In genomic region chr1:75673399-75673798, GRCh38 we compare ENCODE assay signal across 2 cellular contexts.
TF ChIP-seq lines count a peak whose summit lies in the region.

No MANE protein-coding gene starts in this region.

TF ChIP-seq in A549, 52 proteins besides CTCF, POLR2A, EP300 and RAD21:
- TF ChIP-seq PBX3 (IDR thresholded peaks at IDR 0.05) = no peak
- no peak for TF ChIP-seq CEBPB (IDR thresholded peaks at IDR 0.05)
- TF ChIP-seq PHF8 (IDR thresholded peaks at IDR 0.05; ENCODE audit: borderline replicate concordance, low read depth) = no peak
- TF ChIP-seq GATA3 (IDR thresholded peaks at IDR 0.05; ENCODE audit: borderline replicate concordance) = no peak
- TF ChIP-seq BCL3 (IDR thresholded peaks at IDR 0.05) = no peak
- TF ChIP-seq MAX (IDR thresholded peaks at IDR 0.05) = no peak
- TF ChIP-seq RCOR1 (IDR thresholded peaks at IDR 0.05; ENCODE audit: low read depth, low read length) = no peak

TF ChIP-seq in HCT116, 20 proteins besides CTCF, POLR2A, EP300 and RAD21:
- no peak for TF ChIP-seq SP1 (IDR thresholded peaks at IDR 0.05; ENCODE audit: low read depth)
- TF ChIP-seq ELF1 (IDR thresholded peaks at IDR 0.05; ENCODE audit: borderline replicate concordance, low read depth) = no peak
